ENCODE assay signal across 1 cellular context in genomic region chr2:70141754-70142589, GRCh38.
TF ChIP-seq lines count a peak whose summit lies in the region.

No MANE protein-coding gene starts in this region.

TF ChIP-seq in HepG2, 621 proteins besides CTCF, POLR2A, EP300 and RAD21 (continued from another document and continues in another):
- TF ChIP-seq, protein P1, sequence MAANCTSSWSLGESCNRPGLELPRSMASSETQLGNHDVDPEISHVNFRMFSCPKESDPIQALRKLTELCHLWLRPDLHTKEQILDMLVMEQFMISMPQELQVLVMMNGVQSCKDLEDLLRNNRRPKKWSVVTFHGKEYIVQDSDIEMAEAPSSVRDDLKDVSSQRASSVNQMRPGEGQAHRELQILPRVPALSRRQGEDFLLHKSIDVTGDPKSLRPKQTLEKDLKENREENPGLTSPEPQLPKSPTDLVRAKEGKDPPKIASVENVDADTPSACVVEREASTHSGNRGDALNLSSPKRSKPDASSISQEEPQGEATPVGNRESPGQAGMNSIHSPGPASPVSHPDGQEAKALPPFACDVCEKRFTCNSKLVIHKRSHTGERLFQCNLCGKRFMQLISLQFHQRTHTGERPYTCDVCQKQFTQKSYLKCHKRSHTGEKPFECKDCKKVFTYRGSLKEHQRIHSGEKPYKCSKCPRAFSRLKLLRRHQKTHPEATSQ (CRISPR knock-in tag; IDR thresholded peaks at IDR 0.05; ENCODE audit: borderline replicate concordance): no peak; the same call in 1 of the 2 replicates
- TF ChIP-seq, protein P2, sequence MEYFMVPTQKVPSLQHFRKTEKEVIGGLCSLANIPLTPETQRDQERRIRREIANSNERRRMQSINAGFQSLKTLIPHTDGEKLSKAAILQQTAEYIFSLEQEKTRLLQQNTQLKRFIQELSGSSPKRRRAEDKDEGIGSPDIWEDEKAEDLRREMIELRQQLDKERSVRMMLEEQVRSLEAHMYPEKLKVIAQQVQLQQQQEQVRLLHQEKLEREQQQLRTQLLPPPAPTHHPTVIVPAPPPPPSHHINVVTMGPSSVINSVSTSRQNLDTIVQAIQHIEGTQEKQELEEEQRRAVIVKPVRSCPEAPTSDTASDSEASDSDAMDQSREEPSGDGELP (IDR thresholded peaks at IDR 0.05; ENCODE audit: borderline replicate concordance, low read depth): peak; percentile 4; the same call in 1 of the 2 replicates
- TF ChIP-seq NCOR1 (IDR thresholded peaks at IDR 0.05; ENCODE audit: borderline replicate concordance, low read length) (0 out of 2 replicates have a peak, but pooled peaks have one; percentile 25), ZNF280D (CRISPR knock-in tag; IDR thresholded peaks at IDR 0.05) (no peak), NCOA5 (CRISPR knock-in tag; IDR thresholded peaks at IDR 0.05) (no peak), RXRB (CRISPR knock-in tag; IDR thresholded peaks at IDR 0.05; ENCODE audit: borderline replicate concordance) (no peak; the same call in 1 of the 2 replicates), UBTF (CRISPR knock-in tag; IDR thresholded peaks at IDR 0.05) (peak; percentile 68; the same call in 1 of the 2 replicates), ZKSCAN1 (IDR thresholded peaks at IDR 0.05; ENCODE audit: low read length) (no peak), THAP11 (CRISPR knock-in tag; IDR thresholded peaks at IDR 0.05) (no peak; the same call in 1 of the 2 replicates), ZNF629 (CRISPR knock-in tag; conservative IDR thresholded peaks at IDR 0.05) (no peak), ZNF839 (CRISPR knock-in tag; IDR thresholded peaks at IDR 0.05; ENCODE audit: borderline replicate concordance) (no peak), SYNCRIP (IDR thresholded peaks at IDR 0.05; ENCODE audit: insufficient read depth, low read depth, low read length) (no peak), ARNT (IDR thresholded peaks at IDR 0.05) (no peak), ISX (CRISPR knock-in tag; conservative IDR thresholded peaks at IDR 0.05) (peak; percentile 60; the same call in 1 of the 2 replicates), PRPF4 (IDR thresholded peaks at IDR 0.05; ENCODE audit: low read depth, low read length, poor library complexity, severe bottlenecking) (no peak), ZHX1 (CRISPR knock-in tag; IDR thresholded peaks at IDR 0.05; ENCODE audit: low read depth) (no peak), CEBPZ (IDR thresholded peaks at IDR 0.05; ENCODE audit: low read length) (no peak), BCLAF1 (IDR thresholded peaks at IDR 0.05) (no peak), ZFP90 (CRISPR knock-in tag; IDR thresholded peaks at IDR 0.05; ENCODE audit: borderline replicate concordance) (no peak; the same call in 1 of the 2 replicates), KDM3A (CRISPR knock-in tag; IDR thresholded peaks at IDR 0.05; ENCODE audit: low read depth) (no peak; the same call in 1 of the 2 replicates)
- TF ChIP-seq, protein P3, sequence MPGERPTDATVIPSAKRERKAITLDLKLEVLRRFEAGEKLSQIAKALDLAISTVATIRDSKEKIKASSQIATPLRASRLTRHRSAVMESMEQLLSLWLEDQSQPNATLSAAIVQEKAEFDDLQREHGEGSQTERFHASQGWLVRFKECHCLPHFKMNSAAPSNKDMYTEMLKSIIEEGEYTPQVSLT (CRISPR knock-in tag; IDR thresholded peaks at IDR 0.05; ENCODE audit: borderline replicate concordance, low read depth): no peak
- TF ChIP-seq, protein P4, sequence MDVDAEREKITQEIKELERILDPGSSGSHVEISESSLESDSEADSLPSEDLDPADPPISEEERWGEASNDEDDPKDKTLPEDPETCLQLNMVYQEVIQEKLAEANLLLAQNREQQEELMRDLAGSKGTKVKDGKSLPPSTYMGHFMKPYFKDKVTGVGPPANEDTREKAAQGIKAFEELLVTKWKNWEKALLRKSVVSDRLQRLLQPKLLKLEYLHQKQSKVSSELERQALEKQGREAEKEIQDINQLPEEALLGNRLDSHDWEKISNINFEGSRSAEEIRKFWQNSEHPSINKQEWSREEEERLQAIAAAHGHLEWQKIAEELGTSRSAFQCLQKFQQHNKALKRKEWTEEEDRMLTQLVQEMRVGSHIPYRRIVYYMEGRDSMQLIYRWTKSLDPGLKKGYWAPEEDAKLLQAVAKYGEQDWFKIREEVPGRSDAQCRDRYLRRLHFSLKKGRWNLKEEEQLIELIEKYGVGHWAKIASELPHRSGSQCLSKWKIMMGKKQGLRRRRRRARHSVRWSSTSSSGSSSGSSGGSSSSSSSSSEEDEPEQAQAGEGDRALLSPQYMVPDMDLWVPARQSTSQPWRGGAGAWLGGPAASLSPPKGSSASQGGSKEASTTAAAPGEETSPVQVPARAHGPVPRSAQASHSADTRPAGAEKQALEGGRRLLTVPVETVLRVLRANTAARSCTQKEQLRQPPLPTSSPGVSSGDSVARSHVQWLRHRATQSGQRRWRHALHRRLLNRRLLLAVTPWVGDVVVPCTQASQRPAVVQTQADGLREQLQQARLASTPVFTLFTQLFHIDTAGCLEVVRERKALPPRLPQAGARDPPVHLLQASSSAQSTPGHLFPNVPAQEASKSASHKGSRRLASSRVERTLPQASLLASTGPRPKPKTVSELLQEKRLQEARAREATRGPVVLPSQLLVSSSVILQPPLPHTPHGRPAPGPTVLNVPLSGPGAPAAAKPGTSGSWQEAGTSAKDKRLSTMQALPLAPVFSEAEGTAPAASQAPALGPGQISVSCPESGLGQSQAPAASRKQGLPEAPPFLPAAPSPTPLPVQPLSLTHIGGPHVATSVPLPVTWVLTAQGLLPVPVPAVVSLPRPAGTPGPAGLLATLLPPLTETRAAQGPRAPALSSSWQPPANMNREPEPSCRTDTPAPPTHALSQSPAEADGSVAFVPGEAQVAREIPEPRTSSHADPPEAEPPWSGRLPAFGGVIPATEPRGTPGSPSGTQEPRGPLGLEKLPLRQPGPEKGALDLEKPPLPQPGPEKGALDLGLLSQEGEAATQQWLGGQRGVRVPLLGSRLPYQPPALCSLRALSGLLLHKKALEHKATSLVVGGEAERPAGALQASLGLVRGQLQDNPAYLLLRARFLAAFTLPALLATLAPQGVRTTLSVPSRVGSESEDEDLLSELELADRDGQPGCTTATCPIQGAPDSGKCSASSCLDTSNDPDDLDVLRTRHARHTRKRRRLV (CRISPR knock-in tag; IDR thresholded peaks at IDR 0.05): no peak
- TF ChIP-seq, protein P5, sequence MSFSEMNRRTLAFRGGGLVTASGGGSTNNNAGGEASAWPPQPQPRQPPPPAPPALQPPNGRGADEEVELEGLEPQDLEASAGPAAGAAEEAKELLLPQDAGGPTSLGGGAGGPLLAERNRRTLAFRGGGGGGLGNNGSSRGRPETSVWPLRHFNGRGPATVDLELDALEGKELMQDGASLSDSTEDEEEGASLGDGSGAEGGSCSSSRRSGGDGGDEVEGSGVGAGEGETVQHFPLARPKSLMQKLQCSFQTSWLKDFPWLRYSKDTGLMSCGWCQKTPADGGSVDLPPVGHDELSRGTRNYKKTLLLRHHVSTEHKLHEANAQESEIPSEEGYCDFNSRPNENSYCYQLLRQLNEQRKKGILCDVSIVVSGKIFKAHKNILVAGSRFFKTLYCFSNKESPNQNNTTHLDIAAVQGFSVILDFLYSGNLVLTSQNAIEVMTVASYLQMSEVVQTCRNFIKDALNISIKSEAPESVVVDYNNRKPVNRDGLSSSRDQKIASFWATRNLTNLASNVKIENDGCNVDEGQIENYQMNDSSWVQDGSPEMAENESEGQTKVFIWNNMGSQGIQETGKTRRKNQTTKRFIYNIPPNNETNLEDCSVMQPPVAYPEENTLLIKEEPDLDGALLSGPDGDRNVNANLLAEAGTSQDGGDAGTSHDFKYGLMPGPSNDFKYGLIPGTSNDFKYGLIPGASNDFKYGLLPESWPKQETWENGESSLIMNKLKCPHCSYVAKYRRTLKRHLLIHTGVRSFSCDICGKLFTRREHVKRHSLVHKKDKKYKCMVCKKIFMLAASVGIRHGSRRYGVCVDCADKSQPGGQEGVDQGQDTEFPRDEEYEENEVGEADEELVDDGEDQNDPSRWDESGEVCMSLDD (CRISPR knock-in tag; IDR thresholded peaks at IDR 0.05; ENCODE audit: borderline replicate concordance): peak; percentile 69; the same call in 1 of the 2 replicates
